ENCODE assay signal across 14 cellular contexts in genomic region chr11:21405403-21405802, GRCh38.
DNase-seq lines count a peak whose midpoint lies in the region; TF ChIP-seq lines count a peak whose summit lies in the region.
"Had no signal": no experiment of that assay in that cellular context is flagged by ENCODE, and none has a peak within 500 bp of the region (broad histone marks: within the 10 kb centered on the region; RNA-seq: fewer than 3 reads in every experiment).

No MANE protein-coding gene starts in this region.

- H3K4me3 ChIP-seq in BE2C (ENCODE audit: low read depth, low read length), result no peak overlapping the region
- H3K4me3 ChIP-seq: BLaER1 treated with 17β-estradiol and CSF1 and Interleukin-3, amounts not matched to agents 10 nM and 100 nM had no signal

- no peaks in the 10 kb centered on the region for H3K27me3 ChIP-seq in BE2C
- H3K27me3 ChIP-seq: BLaER1 treated with 17β-estradiol and CSF1 and Interleukin-3, amounts not matched to agents 10 nM and 100 nM had no signal

- no peaks in the 10 kb centered on the region for H3K9me3 Mint-ChIP-seq in type B pancreatic cell

- DNase-seq in pons (ENCODE audit: low spot score) (peak; percentile 2), amniotic stem cell (lab: John Stamatoyannopoulos, UW) (no peak), type B pancreatic cell (ENCODE audit: extremely low spot score, unreplicated experiment) (no peak), BE2C (no peak)
- DNase-seq: 8988T; ACHN; Caco-2; Calu3; CD4-positive, alpha-beta T cell; CD8-positive, alpha-beta T cell; DMS79 treated with DMSO at 0.1 percent for 48 hours; GF-D8 had no signal

- H3K4me1 Mint-ChIP-seq in type B pancreatic cell (ENCODE audit: unreplicated experiment), result no peaks in the 10 kb centered on the region

- no peaks in the 10 kb centered on the region for H3K9me3 ChIP-seq in BE2C
- H3K9me3 ChIP-seq: Caco-2 had no signal

- no peak overlapping the region for H3K27ac Mint-ChIP-seq in type B pancreatic cell
- H3K27ac Mint-ChIP-seq: CD4-positive, alpha-beta T cell; CD8-positive, alpha-beta T cell had no signal

- no peaks in the 10 kb centered on the region for H3K27me3 Mint-ChIP-seq in type B pancreatic cell
- H3K27me3 Mint-ChIP-seq: CD4-positive, alpha-beta T cell had no signal

- H3K4me1 ChIP-seq in BE2C, result no peaks in the 10 kb centered on the region
- H3K4me1 ChIP-seq: Caco-2 had no signal

- H3K4me3 Mint-ChIP-seq in type B pancreatic cell, result no peak overlapping the region
- H3K4me3 Mint-ChIP-seq: CD4-positive, alpha-beta T cell; CD8-positive, alpha-beta T cell had no signal

- TF ChIP-seq CTCF in type B pancreatic cell (conservative IDR thresholded peaks at IDR 0.05), result no peak
- no peak for TF ChIP-seq CTCF in BE2C (IDR thresholded peaks at IDR 0.05; ENCODE audit: low read depth, low read length)

- H3K36me3 Mint-ChIP-seq in type B pancreatic cell, result no peaks in the 10 kb centered on the region
- H3K36me3 Mint-ChIP-seq: CD8-positive, alpha-beta T cell had no signal

- no peaks in the 10 kb centered on the region for H3K36me3 ChIP-seq in BE2C
- H3K36me3 ChIP-seq: BLaER1 treated with 17β-estradiol and CSF1 and Interleukin-3, amounts not matched to agents 10 nM and 100 nM had no signal

TF ChIP-seq in PFSK-1, 5 proteins besides CTCF, POLR2A, EP300 and RAD21:
- TF ChIP-seq FOXP2 (optimal IDR thresholded peaks at IDR 0.05; ENCODE audit: borderline replicate concordance, extremely low read depth, extremely low read length, insufficient read depth) (no peak), SIN3A (IDR thresholded peaks at IDR 0.05; ENCODE audit: borderline replicate concordance, insufficient read depth, low read length) (peak; percentile 72; the same call in 1 of the 2 replicates), TAF1 (IDR thresholded peaks at IDR 0.05; ENCODE audit: borderline replicate concordance, insufficient read depth, low read length) (no peak), POLR2AphosphoS5 (IDR thresholded peaks at IDR 0.05; ENCODE audit: low read depth, low read length) (0 out of 2 replicates have a peak, but pooled peaks have one; percentile 36), REST (IDR thresholded peaks at IDR 0.05; ENCODE audit: insufficient read depth in 1 of 2, low read depth in 2 of 2, low read length in 2 of 2) (peak in 1 of 2 experiments; percentile 66; a peak in 1 of 4 replicates)
